ENCODE assay signal across 8 cellular contexts in the genomic region with DNA sequence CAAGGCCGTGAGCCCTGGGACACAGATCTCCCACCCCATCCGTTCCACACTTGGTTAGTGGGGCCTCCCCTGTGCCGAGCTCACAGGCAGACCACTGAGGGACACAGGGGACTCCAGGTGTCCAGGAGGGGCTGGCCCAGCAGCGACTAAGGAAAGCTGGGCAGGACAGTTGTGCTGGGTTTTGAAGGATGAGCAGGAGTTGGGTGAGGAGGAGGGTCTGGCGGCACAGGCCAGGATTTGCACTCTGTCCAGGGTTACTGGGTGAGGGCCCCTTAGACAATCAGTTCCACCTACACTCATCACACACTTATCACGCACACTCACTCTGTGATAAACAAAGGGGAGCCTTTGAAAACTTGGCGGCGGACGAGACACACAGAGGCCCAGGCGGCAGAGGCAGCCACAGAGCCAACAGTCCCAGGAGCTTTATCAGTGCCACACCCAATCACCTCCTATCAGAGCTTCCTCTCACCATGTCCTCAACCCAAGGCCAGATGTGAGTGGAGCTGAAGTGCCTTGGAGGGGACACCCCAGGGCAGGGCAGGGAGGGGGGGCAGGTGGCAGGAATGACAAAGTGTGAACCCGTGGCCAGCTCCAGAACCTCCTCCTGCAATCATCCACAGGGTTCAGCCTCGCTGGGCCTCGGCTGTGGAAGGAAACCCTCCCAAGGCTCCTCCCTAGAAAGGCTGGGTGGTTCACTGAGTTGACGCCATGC. TPM values are rescaled to one million over a fixed set of nuclear protein-coding genes. Genes with fewer than 3 reads are reported as not detected.
DNase-seq lines count a peak whose midpoint lies in the region; ATAC-seq, FAIRE-seq and TF ChIP-seq lines count a peak whose summit lies in the region.

No MANE protein-coding gene starts in this region.

- no peak overlapping the region for H3K23ac ChIP-seq in IMR-90 (ENCODE audit: low read depth, low read length)

- no peaks in the 10 kb centered on the region for H3K36me3 Mint-ChIP-seq in activated naive CD8-positive, alpha-beta T cell treated with anti-CD3 and anti-CD28 coated beads, Interleukin-2, amount 50 U/mL, for 24 hours (ENCODE audit: low read depth)
- H3K36me3 Mint-ChIP-seq in endothelial cell (ENCODE audit: low read depth, unreplicated experiment), result peaks cover 13% of the 10 kb centered on the region

- H3K27me3 Mint-ChIP-seq in activated naive CD8-positive, alpha-beta T cell treated with anti-CD3 and anti-CD28 coated beads, Interleukin-2, amount 50 U/mL, for 24 hours, result no peaks in the 10 kb centered on the region
- H3K27me3 Mint-ChIP-seq in endothelial cell (ENCODE audit: unreplicated experiment), result peaks cover 21% of the 10 kb centered on the region

- no TSS peak for BruUV-seq in IMR-90 (replicated peaks; lab: Mats Ljungman, UMichigan)

- H3K4me3 ChIP-seq in IMR-90 (ENCODE audit: insufficient read depth, low read depth, low read length) (no peak overlapping the region), skeletal muscle tissue (ENCODE audit: low read length in 3 of 3) (peak overlapping the region in 2 of 3 donors; percentile 22 to 51), left lung (peak overlapping the region in 1 of 2 donors; percentile 19), kidney (ENCODE audit: low read length in 2 of 2) (no peak overlapping the region)

- no peak overlapping the region for H2BK20ac ChIP-seq in IMR-90 (ENCODE audit: low read depth, low read length)

- no peak overlapping the region for H3K18ac ChIP-seq in IMR-90 (ENCODE audit: low read depth, low read length)

- TF ChIP-seq CTCF in IMR-90 (conservative IDR thresholded peaks at IDR 0.05; ENCODE audit: low read depth, low read length), result no peak
- no peak for TF ChIP-seq CTCF in left lung (IDR thresholded peaks at IDR 0.05)
- no peak for TF ChIP-seq CTCF in kidney (IDR thresholded peaks at IDR 0.05; ENCODE audit: borderline replicate concordance, extremely low read depth, insufficient read depth)
- TF ChIP-seq CTCF in endothelial cell (IDR thresholded peaks at IDR 0.05; ENCODE audit: unreplicated experiment), result no peak

- FAIRE-seq in kidney (lab: Jason Lieb, UNC), result no peak

- WGBS in IMR-90 (ENCODE audit: extremely low coverage in 2 of 2, insufficient read length in 1 of 2), 2 experiments, result 100% methylated on average over 1 of the region's 14 CpGs; no CpG with 5 or more reads in 1 of the 2 experiments

- H4K20me1 ChIP-seq in IMR-90 (ENCODE audit: insufficient read depth, low read length), result peaks cover 59% of the 10 kb centered on the region; the same call in 1 of the 2 replicates

- H3K4ac ChIP-seq in IMR-90 (ENCODE audit: low read depth, low read length), result 0 out of 2 replicates have a peak overlapping the region, but pooled peaks have one; percentile 16

- peaks cover 83% of the 10 kb centered on the region for H3K4me1 Mint-ChIP-seq in activated naive CD8-positive, alpha-beta T cell treated with anti-CD3 and anti-CD28 coated beads, Interleukin-2, amount 50 U/mL, for 24 hours
- peaks cover 48% of the 10 kb centered on the region for H3K4me1 Mint-ChIP-seq in endothelial cell (ENCODE audit: unreplicated experiment)

- no peak overlapping the region for H2AK9ac ChIP-seq in IMR-90 (replicated peaks; ENCODE audit: low read depth, low read length, poor library complexity)

- H3K4me1 ChIP-seq in IMR-90 (ENCODE audit: control insufficient read depth, insufficient read depth, low read length) (peaks cover 42% of the 10 kb centered on the region), skeletal muscle tissue (ENCODE audit: control insufficient read depth in 3 of 3, insufficient read depth in 3 of 3, low read length in 3 of 3) (peaks cover 94 to 99% (median 97%) of the 10 kb centered on the region in 3 donors), left lung (peaks cover 25 to 66% of the 10 kb centered on the region in 2 donors), kidney (ENCODE audit: control insufficient read depth in 1 of 2, insufficient read depth in 1 of 2, low read depth in 1 of 2, low read length in 2 of 2) (peaks cover 17 to 33% of the 10 kb centered on the region in 2 donors)

- peaks cover 17 to 72% of the 10 kb centered on the region in 2 experiments; a peak in 3 of 4 replicates for H3K79me1 ChIP-seq in IMR-90 (ENCODE audit: low read depth in 1 of 2, low read length in 2 of 2)

- no peaks in the 10 kb centered on the region for H3K27me3 ChIP-seq in IMR-90 (ENCODE audit: control insufficient read depth, insufficient read depth, low read length)
- H3K27me3 ChIP-seq in skeletal muscle tissue (ENCODE audit: control insufficient read depth in 3 of 3, insufficient read depth in 3 of 3, low read length in 3 of 3), result no peaks in the 10 kb centered on the region
- H3K27me3 ChIP-seq in left lung, result no peaks in the 10 kb centered on the region

- H3K9me1 ChIP-seq in IMR-90 (ENCODE audit: insufficient read depth, low read length), result peaks cover 22% of the 10 kb centered on the region

- H2BK5ac ChIP-seq in IMR-90 (ENCODE audit: low read depth, low read length, poor library complexity, severe bottlenecking), result no peak overlapping the region

- H3K27ac ChIP-seq in IMR-90 (ENCODE audit: insufficient read depth, low read length), result no peak overlapping the region
- peak overlapping the region; percentile 92 for H3K27ac ChIP-seq in skeletal muscle tissue (ENCODE audit: low read depth, low read length)
- peak overlapping the region in 1 of 2 donors; percentile 23 for H3K27ac ChIP-seq in left lung
- H3K27ac ChIP-seq in kidney (ENCODE audit: low read depth in 2 of 2, low read length in 2 of 2), result peak overlapping the region in 1 of 2 donors; percentile 23

- no peaks in the 10 kb centered on the region for H3K9me3 Mint-ChIP-seq in activated naive CD8-positive, alpha-beta T cell treated with anti-CD3 and anti-CD28 coated beads, Interleukin-2, amount 50 U/mL, for 24 hours
- no peaks in the 10 kb centered on the region for H3K9me3 Mint-ChIP-seq in endothelial cell (ENCODE audit: unreplicated experiment)

- intact Hi-C loops in IMR-90 (cut with micrococcal nuclease) (loop anchor here (5.0 kb wide), 2 partner anchors 67 to 212 kb away; partner anchors contain the start of gene ERCC3), left lung (cut with DNase I) (no loop called here), kidney (cut with DNase I) (no loop called here)

- no peak overlapping the region for H3K14ac ChIP-seq in IMR-90 (replicated peaks; ENCODE audit: low read depth, low read length)

- peak; percentile 0 for ATAC-seq in GM19324 (IDR thresholded peaks at IDR 0.05; ENCODE audit: low FRiP score, unreplicated experiment)
- no peak for ATAC-seq in IMR-90 (ENCODE audit: low read depth)
- ATAC-seq in activated naive CD8-positive, alpha-beta T cell treated with anti-CD3 and anti-CD28 coated beads, Interleukin-2, amount 50 U/mL, for 24 hours, result peak; percentile 57
- ATAC-seq in left lung, result no peak

- H2BK15ac ChIP-seq in IMR-90 (ENCODE audit: low read depth, low read length), result no peak overlapping the region

- H3K56ac ChIP-seq in IMR-90 (ENCODE audit: extremely low read depth, insufficient read depth, low read length), result no peak overlapping the region

- H3K9ac ChIP-seq in IMR-90 (ENCODE audit: low read depth, low read length), result no peak overlapping the region
- H3K9ac ChIP-seq in skeletal muscle tissue (ENCODE audit: low read depth in 1 of 3, low read length in 3 of 3), result peak overlapping the region; percentile 33 to 85 (median 83)
- no peak overlapping the region for H3K9ac ChIP-seq in kidney (ENCODE audit: low read length in 2 of 2)

- H3K27ac Mint-ChIP-seq in activated naive CD8-positive, alpha-beta T cell treated with anti-CD3 and anti-CD28 coated beads, Interleukin-2, amount 50 U/mL, for 24 hours, result peak overlapping the region; percentile 96
- H3K27ac Mint-ChIP-seq in endothelial cell (ENCODE audit: unreplicated experiment), result no peak overlapping the region

- in situ Hi-C loops in IMR-90 (cut with MboI; ENCODE audit: low sequenced_read_pairs), result no loop called here

- H3K4me2 ChIP-seq in IMR-90 (ENCODE audit: low read depth, low read length), result no peak overlapping the region

- peak overlapping the region; percentile 86 for H3K4me3 Mint-ChIP-seq in activated naive CD8-positive, alpha-beta T cell treated with anti-CD3 and anti-CD28 coated beads, Interleukin-2, amount 50 U/mL, for 24 hours
- H3K4me3 Mint-ChIP-seq in endothelial cell (ENCODE audit: unreplicated experiment), result no peak overlapping the region

- no peak overlapping the region for H4K91ac ChIP-seq in IMR-90 (ENCODE audit: insufficient read depth, low read depth, low read length)

- no peaks in the 10 kb centered on the region for H3K9me3 ChIP-seq in IMR-90 (ENCODE audit: control insufficient read depth, insufficient read depth, low read length)
- H3K9me3 ChIP-seq in skeletal muscle tissue (ENCODE audit: control insufficient read depth in 3 of 3, low read length in 3 of 3), result no peaks in the 10 kb centered on the region
- H3K9me3 ChIP-seq in left lung, result no peaks in the 10 kb centered on the region
- no peaks in the 10 kb centered on the region for H3K9me3 ChIP-seq in kidney (ENCODE audit: control insufficient read depth in 1 of 2, low read length in 2 of 2)

- no peak for TF ChIP-seq POLR2A in IMR-90 (IDR thresholded peaks at IDR 0.05; ENCODE audit: low read depth, low read length)

- H2AFZ ChIP-seq in IMR-90 (replicated peaks; ENCODE audit: low read length, poor library complexity), result no peak overlapping the region

- CTCF ChIA-PET in IMR-90 (lab: Yijun Ruan, JAX), result interaction anchor here (0.6 kb wide), 1 partner anchor 109 kb away, joined by 5 read pairs; no protein-coding TSS in a partner anchor

- H4K8ac ChIP-seq in IMR-90 (ENCODE audit: low read depth in 2 of 2, low read length in 2 of 2), result no peak overlapping the region

- 0 out of 2 replicates have a peak overlapping the region, but pooled peaks have one; percentile 47 for H2AK5ac ChIP-seq in IMR-90 (ENCODE audit: low read depth, low read length)

- DNase-seq in IMR-90, result no peak
- DNase-seq in activated naive CD8-positive, alpha-beta T cell treated with anti-CD3 and anti-CD28 coated beads, Interleukin-2, amount 50 U/mL, for 24 hours, result no peak
- DNase-seq in left lung, result no peak
- DNase-seq in kidney, result no peak
- DNase-seq in endothelial cell (ENCODE audit: low spot score), result no peak
- no peak for DNase-seq in EL

- POLR2A ChIA-PET in IMR-90 (lab: Charles Lee; ENCODE audit: unreplicated experiment), result no interaction called here

- dilution Hi-C loops in IMR-90 (cut with HindIII; ENCODE audit: low sequenced_read_pairs, unreplicated experiment), result no loop called here

- TF ChIP-seq RAD21 in IMR-90 (IDR thresholded peaks at IDR 0.05; ENCODE audit: low read length), result no peak

- no peak overlapping the region for H2BK120ac ChIP-seq in IMR-90 (ENCODE audit: low read depth, low read length)

- H4K5ac ChIP-seq in IMR-90 (ENCODE audit: low read depth, low read length), result no peak overlapping the region

- peaks cover 2% of the 10 kb centered on the region; the same call in 1 of the 2 replicates for H3K36me3 ChIP-seq in IMR-90 (ENCODE audit: control insufficient read depth, insufficient read depth, low read length)
- H3K36me3 ChIP-seq in skeletal muscle tissue (ENCODE audit: control insufficient read depth in 3 of 3, insufficient read depth in 3 of 3, low read length in 3 of 3), result peaks cover 0 to 4% (median 2%) of the 10 kb centered on the region in 3 donors
- no peaks in the 10 kb centered on the region for H3K36me3 ChIP-seq in left lung
- no peaks in the 10 kb centered on the region for H3K36me3 ChIP-seq in kidney (ENCODE audit: control insufficient read depth in 1 of 2, insufficient read depth in 2 of 2, low read length in 2 of 2)

RNA-seq across cellular contexts. Expression of gene BIN1, which starts 26.6 kb away (rescaled TPM):
- total RNA-seq in IMR-90 (2012; rRNA removed) (18.1 and 19.7 TPM in 2 replicates), skeletal muscle tissue (597 TPM), left lung (10 to 100 TPM; 32.0 to 36.0 TPM), kidney (121 TPM), endothelial cell (ENCODE audit: unreplicated experiment) (182 TPM)
- polyA plus RNA-seq in IMR-90 (2012; rRNA removed) (25.7 and 26.4 TPM in 2 replicates), kidney (ENCODE audit: insufficient read depth, low read depth, low replicate concordance) (167 TPM)
- 18.6 and 33.9 TPM in 2 replicates for polyA plus RNA-seq in IMR-90 (2012; cell fraction: cytosol; rRNA removed)
- polyA plus RNA-seq in IMR-90 (2012; cell fraction: nucleus; rRNA removed; ENCODE audit: low replicate concordance), result 48.9 and 50.9 TPM in 2 replicates

Comparison
In these comparisons a context has a peak if more than half of its experiments do, and no peak if none do; other contexts are left out.
1. ATAC-seq: peak in GM19324 (single experiment) and activated naive CD8-positive, alpha-beta T cell treated with anti-CD3 and anti-CD28 coated beads, Interleukin-2, amount 50 U/mL, for 24 hours (single experiment); none in IMR-90 (single experiment) and left lung (single experiment).
2. H3K4me3 ChIP-seq: peak in skeletal muscle tissue (2 of 3); none in IMR-90 (single experiment) and kidney (0 of 2).
3. H3K9ac ChIP-seq: peak in skeletal muscle tissue (3 of 3); none in IMR-90 (single experiment) and kidney (0 of 2).